In the genomic region with DNA sequence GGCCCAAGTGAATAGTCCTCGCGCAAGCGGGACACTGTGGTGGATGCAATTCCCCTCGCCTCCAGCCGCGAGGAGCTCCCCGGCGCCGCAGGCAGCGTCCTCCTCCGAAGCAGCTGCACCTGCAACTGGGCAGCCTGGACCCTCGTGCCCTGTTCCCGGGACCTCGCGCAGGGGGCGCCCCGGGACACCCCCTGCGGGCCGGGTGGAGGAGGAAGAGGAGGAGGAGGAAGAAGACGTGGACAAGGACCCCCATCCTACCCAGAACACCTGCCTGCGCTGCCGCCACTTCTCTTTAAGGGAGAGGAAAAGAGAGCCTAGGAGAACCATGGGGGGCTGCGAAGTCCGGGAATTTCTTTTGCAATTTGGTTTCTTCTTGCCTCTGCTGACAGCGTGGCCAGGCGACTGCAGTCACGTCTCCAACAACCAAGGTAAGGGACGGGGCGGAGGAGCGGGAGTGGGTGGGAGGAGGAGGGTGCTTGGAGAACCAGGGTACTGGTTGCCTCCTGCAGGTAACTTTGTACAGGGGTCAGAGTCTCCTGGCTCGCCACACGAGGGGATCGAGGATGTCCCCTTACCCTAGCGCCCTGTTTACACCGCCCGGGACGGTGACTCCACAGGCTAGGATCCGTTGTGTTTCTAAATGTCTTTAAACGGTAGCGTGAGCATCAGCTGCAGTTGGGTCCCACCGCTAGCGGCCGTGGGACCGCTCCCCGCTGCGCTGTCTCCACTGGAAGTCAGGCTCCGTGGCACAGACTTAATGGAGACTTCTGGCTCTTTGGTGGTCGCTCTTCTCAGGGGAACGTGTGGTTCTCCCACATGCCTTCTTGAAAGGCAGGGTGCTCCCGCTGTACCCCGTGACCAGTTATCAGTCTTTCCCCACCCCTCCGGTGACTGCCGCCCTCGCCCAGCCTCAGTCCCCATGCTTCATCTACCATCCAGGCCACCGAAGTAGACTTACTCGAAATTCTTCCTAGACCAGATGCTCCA, we compare ENCODE assay signal across 8 cellular contexts. TPM values are rescaled to one million over a fixed set of nuclear protein-coding genes. Genes with fewer than 3 reads are reported as not detected.
DNase-seq lines count a peak whose midpoint lies in the region; ATAC-seq, FAIRE-seq and TF ChIP-seq lines count a peak whose summit lies in the region.

A gene (plus strand): TSS at position 14 of the 987 bp plus-strand sequence.

- H3K79me2 ChIP-seq in H1 (ENCODE audit: control insufficient read depth in 1 of 2, insufficient read depth in 2 of 2, low read length in 2 of 2) (no peaks in the 10 kb centered on the region), neural cell (replicated peaks; ENCODE audit: insufficient read depth, low read length) (no peaks in the 10 kb centered on the region)

- no peak within 1 kb of the TSS for H3K14ac ChIP-seq in H1 (ENCODE audit: insufficient read length)

- H2BK15ac ChIP-seq in H1 (ENCODE audit: low read length) = peak within 1 kb of the TSS; percentile 47; the same call in 1 of the 2 replicates

- H3K9me3 ChIP-seq in CD4-positive, CD25-positive, alpha-beta regulatory T cell (ENCODE audit: control insufficient read depth in 2 of 2, low read length in 2 of 2) = peaks cover 0 to 3% of the 10 kb centered on the region in 2 experiments
- H3K9me3 ChIP-seq in H1 (ENCODE audit: insufficient read depth in 2 of 2, low read depth in 1 of 2, low read length in 1 of 2) (no peaks in the 10 kb centered on the region), neural cell (ENCODE audit: low read length) (no peaks in the 10 kb centered on the region)

- H4K20me1 ChIP-seq in H1 (replicated peaks in 1 of 2; ENCODE audit: control insufficient read depth in 1 of 2, insufficient read depth in 2 of 2, low read length in 2 of 2) (no peaks in the 10 kb centered on the region), neural cell (ENCODE audit: insufficient read depth) (no peaks in the 10 kb centered on the region)

- H3K27ac Mint-ChIP-seq in CD4-positive, CD25-positive, alpha-beta regulatory T cell = no peak within 1 kb of the TSS

- no peaks in the 10 kb centered on the region for H3K36me3 ChIP-seq in CD4-positive, CD25-positive, alpha-beta regulatory T cell (ENCODE audit: control insufficient read depth, insufficient read depth, low read length)
- H3K36me3 ChIP-seq in H1 (ENCODE audit: control insufficient read depth in 2 of 4, insufficient read depth in 4 of 4, low read length in 3 of 4) (no peaks in the 10 kb centered on the region), neural cell (ENCODE audit: insufficient read depth, low read length) (no peaks in the 10 kb centered on the region)

- peak within 1 kb of the TSS in 3 of 4 donors; percentile 37 to 73 (median 52) for H3K4me3 Mint-ChIP-seq in CD4-positive, CD25-positive, alpha-beta regulatory T cell

- H3K56ac ChIP-seq in H1 (replicated peaks; ENCODE audit: insufficient read length, low read depth, low read length) = no peak within 1 kb of the TSS

- H3K4me2 ChIP-seq in H1 (ENCODE audit: insufficient read depth in 1 of 2, low read depth in 2 of 2, low read length in 2 of 2) = peak within 1 kb of the TSS; percentile 94 to 100
- H3K4me2 ChIP-seq in neural cell (ENCODE audit: low read length) = peak within 1 kb of the TSS; percentile 61

- H3K79me1 ChIP-seq in H1 (ENCODE audit: low read depth, low read length) = no peaks in the 10 kb centered on the region

- no peaks in the 10 kb centered on the region for H3K9me2 ChIP-seq in neural cell (ENCODE audit: insufficient read depth, low read length)

- POLR2A ChIA-PET in H1 (lab: Charles Lee; ENCODE audit: partially characterized antibody) = no interaction called here

- no peaks in the 10 kb centered on the region for H3F3A ChIP-seq in neural cell (ENCODE audit: insufficient read depth, low read length, poor library complexity, severe bottlenecking)

- no peak for ATAC-seq in CD4-positive, CD25-positive, alpha-beta regulatory T cell (ENCODE audit: low read depth in 2 of 2)

- H4K5ac ChIP-seq in H1 (ENCODE audit: insufficient read length, low read depth, low read length) = no peak within 1 kb of the TSS

- H3K9ac ChIP-seq in H1 (replicated peaks in 1 of 4; ENCODE audit: extremely low read depth in 1 of 4, low read depth in 3 of 4, low read length in 3 of 4) = peak within 1 kb of the TSS in 1 of 4 experiments; percentile 50; a peak in 1 of 7 replicates
- peak within 1 kb of the TSS; percentile 46 for H3K9ac ChIP-seq in neural cell (ENCODE audit: low read length)

- peaks cover 28% of the 10 kb centered on the region for H3K27me3 Mint-ChIP-seq in CD4-positive, CD25-positive, alpha-beta regulatory T cell

- no peak for DNase-seq in CD4-positive, CD25-positive, alpha-beta regulatory T cell
- DNase-seq in NCI-H524 treated with DMSO at 0.1 percent for 48 hours (lab: John Stamatoyannopoulos, UW) (peak; percentile 40), H1 (ENCODE audit: low read depth in 1 of 2, low spot score in 2 of 2) (peak in 1 of 2 experiments; percentile 65), mucosa of gallbladder (ENCODE audit: low spot score) (no peak), SKM-1 treated with dmso at 0.1 percent for 144 hours (lab: John Stamatoyannopoulos, UW; ENCODE audit: unreplicated experiment) (no peak), DMS79 (lab: John Stamatoyannopoulos, UW) (no peak), erythroblast (lab: John Stamatoyannopoulos, UW) (no peak)

- H3K4me3 ChIP-seq in CD4-positive, CD25-positive, alpha-beta regulatory T cell (ENCODE audit: low read depth, low read length) = no peak within 1 kb of the TSS
- H3K4me3 ChIP-seq in H1 (ENCODE audit: extremely low read depth in 1 of 4, insufficient read depth in 2 of 4, low read depth in 3 of 4, low read length in 4 of 4) (peak within 1 kb of the TSS; percentile 66 to 86 (median 74)), neural cell (ENCODE audit: low read length) (peak within 1 kb of the TSS; percentile 82)

- TF ChIP-seq POLR2A in H1 (IDR thresholded peaks at IDR 0.05; ENCODE audit: control extremely low read depth in 1 of 2, low read depth in 2 of 2, low read length in 2 of 2) (no peak), erythroblast (IDR thresholded peaks at IDR 0.05; ENCODE audit: low read length) (no peak)

- H3K4ac ChIP-seq in H1 (replicated peaks; ENCODE audit: insufficient read length, low read depth, low read length) = peak within 1 kb of the TSS; percentile 89

- WGBS in H1 (ENCODE audit: extremely low coverage in 1 of 2, insufficient coverage in 1 of 2, insufficient read length in 1 of 2, insufficient replicate concordance in 2 of 2, low coverage in 1 of 2, low lambda C conversion rate in 2 of 2, missing lambda C conversion rate in 1 of 2), 2 experiments = 10% methylated on average over 31 of the region's 56 CpGs; no CpG with 5 or more reads in 1 of the 2 experiments

- peaks cover 10% of the 10 kb centered on the region for H3K4me1 ChIP-seq in CD4-positive, CD25-positive, alpha-beta regulatory T cell (ENCODE audit: control insufficient read depth, insufficient read depth, low read length, poor library complexity, severe bottlenecking)
- H3K4me1 ChIP-seq in H1 (replicated peaks in 1 of 4; ENCODE audit: control insufficient read depth in 3 of 4, insufficient read depth in 4 of 4, low read length in 3 of 4) = peaks cover 0 to 3% (median 0%) of the 10 kb centered on the region in 4 experiments; a peak in 2 of 7 replicates

- H3K27me3 ChIP-seq in CD4-positive, CD25-positive, alpha-beta regulatory T cell (ENCODE audit: control insufficient read depth, insufficient read depth, low read length) = peaks cover 17% of the 10 kb centered on the region
- H3K27me3 ChIP-seq in H1 (replicated peaks in 1 of 4; ENCODE audit: control insufficient read depth in 3 of 4, extremely low read depth in 1 of 4, insufficient read depth in 3 of 4, low read length in 3 of 4) = peaks cover 0 to 30% (median 20%) of the 10 kb centered on the region in 4 experiments; a peak in 6 of 7 replicates
- peaks cover 38% of the 10 kb centered on the region for H3K27me3 ChIP-seq in neural cell (ENCODE audit: insufficient read depth, low read depth, low read length)

- TF ChIP-seq EP300 in H1 (IDR thresholded peaks at IDR 0.05; ENCODE audit: borderline replicate concordance in 1 of 2, low read depth in 2 of 2, low read length in 2 of 2) (no peak), neural cell (conservative IDR thresholded peaks at IDR 0.05; ENCODE audit: poor library complexity, severe bottlenecking) (no peak)

- H3K27ac ChIP-seq in CD4-positive, CD25-positive, alpha-beta regulatory T cell (ENCODE audit: insufficient read depth, low read length, poor library complexity, severe bottlenecking) = no peak within 1 kb of the TSS
- H3K27ac ChIP-seq in H1 (ENCODE audit: low read depth, low read length) (no peak within 1 kb of the TSS), neural cell (ENCODE audit: low read length) (no peak within 1 kb of the TSS)

- H2AFZ ChIP-seq in H1 (ENCODE audit: low read length) (peak within 1 kb of the TSS; percentile 91), neural cell (ENCODE audit: low read depth, low read length) (no peak within 1 kb of the TSS)

- peak within 1 kb of the TSS; percentile 64; the same call in 1 of the 2 replicates for H2BK12ac ChIP-seq in H1 (ENCODE audit: low read depth, low read length)

- no peak for TF ChIP-seq CTCF in H1 (IDR thresholded peaks at IDR 0.05; ENCODE audit: control extremely low read depth in 1 of 3, insufficient read depth in 1 of 3, low read depth in 1 of 3, low read length in 3 of 3)
- no peak for TF ChIP-seq CTCF in neural cell (IDR thresholded peaks at IDR 0.05; ENCODE audit: poor library complexity, severe bottlenecking)

- H2BK120ac ChIP-seq in H1 (replicated peaks; ENCODE audit: low read depth, low read length) = no peak within 1 kb of the TSS

- H3K23me2 ChIP-seq in H1 (ENCODE audit: low read depth, low read length) = peaks cover 20% of the 10 kb centered on the region

- 0 out of 2 replicates have a peak within 1 kb of the TSS, but pooled peaks have one; percentile 41 for H3K18ac ChIP-seq in H1 (ENCODE audit: extremely low read depth, low read length)

- no peak within 1 kb of the TSS for H2BK20ac ChIP-seq in H1 (ENCODE audit: low read length)

- H4K8ac ChIP-seq in H1 (ENCODE audit: extremely low read depth, insufficient read depth, low read length) = peak within 1 kb of the TSS; percentile 73

- H3K9me3 Mint-ChIP-seq in CD4-positive, CD25-positive, alpha-beta regulatory T cell = peaks cover 0 to 8% (median 0%) of the 10 kb centered on the region in 7 donors

- H2AK5ac ChIP-seq in H1 (ENCODE audit: low read depth, low read length) = no peak within 1 kb of the TSS

- TF ChIP-seq RAD21 in H1 (IDR thresholded peaks at IDR 0.05 in 1 of 2, conservative IDR thresholded peaks at IDR 0.05 in 1 of 2; ENCODE audit: low read depth in 2 of 2, low read length in 2 of 2) = no peak
- TF ChIP-seq RAD21 in neural cell (conservative IDR thresholded peaks at IDR 0.05) = no peak

- no peaks in the 10 kb centered on the region for H3K36me3 Mint-ChIP-seq in CD4-positive, CD25-positive, alpha-beta regulatory T cell

- no peak within 1 kb of the TSS for H3K23ac ChIP-seq in H1 (ENCODE audit: insufficient read length)

- no peak within 1 kb of the TSS; the same call in 1 of the 2 replicates for H2BK5ac ChIP-seq in H1 (ENCODE audit: low read depth, low read length)

- peaks cover 0 to 8% (median 4%) of the 10 kb centered on the region in 4 donors for H3K4me1 Mint-ChIP-seq in CD4-positive, CD25-positive, alpha-beta regulatory T cell

- FAIRE-seq in H1 (lab: Jason Lieb, UNC) = no peak

- CTCF ChIA-PET in H1 (lab: Charles Lee; ENCODE audit: partially characterized antibody) = interaction anchor here (1.0 to 1.4 kb wide), 3 partner anchors 11 to 512 kb away, joined by 3 to 4 read pairs (median 3); no protein-coding TSS in a partner anchor

- peak within 1 kb of the TSS; percentile 65 for H4K91ac ChIP-seq in H1 (replicated peaks; ENCODE audit: insufficient read length, low read length)

RNA-seq across cellular contexts. Expression of the gene that starts here (rescaled TPM):
- total RNA-seq in CD4-positive, CD25-positive, alpha-beta regulatory T cell = not detected
- polyA plus RNA-seq in CD4-positive, CD25-positive, alpha-beta regulatory T cell = not detected
- total RNA-seq in H1 (2021; fragmentation: NEBNext Ultra II Directional; extraction: Animal tissue kit (Norgen Biotek cat#: 25700)) = 2.8 and 3.2 TPM in 2 replicates
- 0.49 and 0.83 TPM in 2 replicates for polyA plus RNA-seq in H1 (2011; rRNA removed)
- polyA plus RNA-seq in H1 (2011; cell fraction: cytosol; rRNA removed) = 1.1 TPM
- polyA plus RNA-seq in H1 (2011; cell fraction: nucleus; rRNA removed) = 0.90 TPM
- polyA plus RNA-seq in H1 (2012, experiment 1 of 2) = 1.3 to 3.4 TPM (median 1.5 TPM) in 4 replicates
- polyA plus RNA-seq in H1 (2012, experiment 2 of 2) = 0.81 TPM
- polyA plus RNA-seq in H1 (2013, experiment 1 of 2) = 1.3 TPM
- polyA plus RNA-seq in H1 (2013, experiment 2 of 2) = 1.4 TPM
- polyA minus RNA-seq in H1 (2011; rRNA and poly(A)+ RNA removed) = 5.1 and 5.9 TPM in 2 replicates
- 3.4 TPM for polyA minus RNA-seq in H1 (2011; cell fraction: cytosol; rRNA and poly(A)+ RNA removed)
- polyA minus RNA-seq in H1 (2011; cell fraction: nucleus; rRNA and poly(A)+ RNA removed) = 13.2 TPM
- 0.56 and 0.78 TPM in 2 replicates for polyA plus RNA-seq in neural cell
- 4.1 and 5.0 TPM in 2 replicates for polyA minus RNA-seq in neural cell
- total RNA-seq in mucosa of gallbladder = 2.4 TPM
